ENCODE assay signal across 26 cellular contexts in the genomic region with DNA sequence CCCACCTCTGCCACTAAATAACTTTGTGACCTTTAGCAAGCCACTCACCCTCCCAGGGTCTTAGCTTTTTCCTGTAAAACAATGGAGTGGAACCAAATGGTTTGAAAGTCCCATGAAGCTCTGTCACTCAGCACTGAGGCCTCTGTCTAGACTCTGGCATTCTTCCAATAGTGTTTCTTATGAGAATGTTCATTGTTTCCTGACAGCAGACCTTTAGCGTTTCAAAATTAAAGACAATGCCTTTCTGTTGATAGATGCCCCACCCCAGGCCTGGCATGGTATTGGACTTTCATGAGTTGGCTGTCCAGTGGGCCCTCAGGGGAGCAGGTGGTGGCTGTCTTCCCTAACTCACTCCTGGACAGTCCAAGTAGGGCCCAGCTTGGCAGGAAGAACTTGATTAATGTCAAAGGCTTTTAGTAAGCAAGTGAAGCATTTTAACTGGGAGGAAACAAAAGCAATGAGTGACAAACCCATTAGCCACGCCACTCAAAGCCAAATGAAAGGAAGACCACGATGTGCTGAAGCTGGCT.
A peak's percentile ranks its signal among the peaks of the same experiment; 100 is the strongest.
DNase-seq lines count a peak whose midpoint lies in the region; ATAC-seq, FAIRE-seq and TF ChIP-seq lines count a peak whose summit lies in the region.
"Had no signal": no experiment of that assay in that cellular context is flagged by ENCODE, and none has a peak within 500 bp of the region (broad histone marks: within the 10 kb centered on the region; RNA-seq: fewer than 3 reads in every experiment).

No MANE protein-coding gene starts in this region.

- H3K27me3 Mint-ChIP-seq in endodermal cell (ENCODE audit: insufficient read depth) (peaks cover 11% of the 10 kb centered on the region), Calu3 (ENCODE audit: unreplicated experiment) (peaks cover 8% of the 10 kb centered on the region), immature natural killer cell (ENCODE audit: low read depth in 3 of 3) (peaks cover 0 to 10% (median 8%) of the 10 kb centered on the region in 3 donors)

- H3K79me2 ChIP-seq in HepG2 (ENCODE audit: insufficient read depth, low read length): no peaks in the 10 kb centered on the region

- POLR2A ChIA-PET in HepG2 (lab: Yijun Ruan, JAX): no interaction called here

- no peak for TF ChIP-seq RAD21 in HepG2 (CRISPR knock-in tag; IDR thresholded peaks at IDR 0.05)

- CTCF ChIA-PET in Calu3 (lab: Charles Lee) (no interaction called here), HepG2 (lab: Yijun Ruan, JAX; ENCODE audit: low intra/inter-chr PET ratio, low total read pairs) (no interaction called here)

- H3K36me3 Mint-ChIP-seq in endodermal cell (ENCODE audit: low read depth) (peaks cover 6% of the 10 kb centered on the region), Calu3 (ENCODE audit: insufficient read depth, unreplicated experiment) (no peaks in the 10 kb centered on the region), immature natural killer cell (no peaks in the 10 kb centered on the region)
- H3K36me3 Mint-ChIP-seq: CD14-positive monocyte had no signal

- no peak overlapping the region for H2AFZ ChIP-seq in HepG2 (ENCODE audit: low read length)
- H2AFZ ChIP-seq: GM23338 had no signal

- DNase-seq in Ammon's horn (ENCODE audit: low spot score): peak; percentile 20
- DNase-seq in NCI-H345 (lab: John Stamatoyannopoulos, UW): peak; percentile 70
- DNase-seq in endodermal cell: no peak
- peak; percentile 64 for DNase-seq in medulla oblongata (ENCODE audit: extremely low spot score)
- no peak for DNase-seq in Calu3
- no peak for DNase-seq in HepG2 (ENCODE audit: low spot score)
- no peak for DNase-seq in immature natural killer cell
- DNase-seq: DMS 273 treated with DMSO at 0.1 percent for 48 hours; MG63; NCI-H1048; NCI-H1436; NCI-H187 treated with DMSO at 0.1 percent for 48 hours; NCI-H2171; NCI-H446 treated with DMSO at 0.1 percent for 48 hours; NCI-H526 treated with DMSO at 0.1 percent for 48 hours; NK-92 treated with Interleukin-12 subunit alpha and Interleukin-12 subunit beta, amount 100 ng/mL, for 24 hours; SHP77 treated with DMSO at 0.1 percent for 48 hours; SK-N-SH had no signal

- FAIRE-seq in HepG2 (lab: Jason Lieb, UNC): no peak
- FAIRE-seq: A204.1, GM12892, K562 had no signal

- TF ChIP-seq POLR2A in HepG2 (IDR thresholded peaks at IDR 0.05; ENCODE audit: insufficient read depth in 1 of 2, low read depth in 2 of 2, low read length in 2 of 2): no peak

- H3K27me3 ChIP-seq in endodermal cell (ENCODE audit: control insufficient read depth, insufficient read depth, low read length, poor library complexity, severe bottlenecking): no peaks in the 10 kb centered on the region
- H3K27me3 ChIP-seq in HepG2 (ENCODE audit: control insufficient read depth in 1 of 2, insufficient read depth in 2 of 2, low read length in 2 of 2): no peaks in the 10 kb centered on the region; a peak in 1 of 5 replicates
- H3K27me3 ChIP-seq: MG63 had no signal

- peak overlapping the region; percentile 86 for H3K27ac ChIP-seq in endodermal cell (ENCODE audit: low read depth, low read length)
- no peak overlapping the region for H3K27ac ChIP-seq in HepG2 (ENCODE audit: extremely low read length, insufficient read depth, low read length)
- H3K27ac ChIP-seq: RWPE1 had no signal

- intact Hi-C loops in Calu3 (cut with micrococcal nuclease; ENCODE audit: unreplicated experiment): no loop called here
- intact Hi-C loops in HepG2 (cut with micrococcal nuclease; ENCODE audit: unreplicated experiment): no loop called here

- H3K27ac Mint-ChIP-seq in endodermal cell: no peak overlapping the region
- no peak overlapping the region for H3K27ac Mint-ChIP-seq in Calu3 (ENCODE audit: unreplicated experiment)
- H3K27ac Mint-ChIP-seq in immature natural killer cell: no peak overlapping the region
- H3K27ac Mint-ChIP-seq: B cell, CD14-positive monocyte, GM23338 had no signal

- ATAC-seq in HepG2: no peak
- ATAC-seq: GM23338, K562 had no signal

- H3K4me3 ChIP-seq in endodermal cell (ENCODE audit: low read length) (no peak overlapping the region), HepG2 (replicated peaks in 1 of 3; ENCODE audit: insufficient read depth in 1 of 3, low read depth in 2 of 3, low read length in 3 of 3) (no peak overlapping the region)
- H3K4me3 ChIP-seq: GM23338, HAP-1, K562, MG63 had no signal

- H3K4me2 ChIP-seq in HepG2 (ENCODE audit: low read depth, low read length): no peak overlapping the region
- H3K4me2 ChIP-seq: GM23338, SK-N-SH had no signal

- no TSS peak for BruUV-seq in Calu3 (replicated peaks; lab: Mats Ljungman, UMichigan)
- BruUV-seq in HepG2 (replicated peaks; lab: Mats Ljungman, UMichigan): no TSS peak

- in situ Hi-C loops in HepG2 (cut with HindIII; ENCODE audit: extremely low pct_ligation_motif_present, low pct_unique_long_range_greater_than_20kb): no loop called here

- H3K4me1 ChIP-seq in endodermal cell (ENCODE audit: control insufficient read depth, insufficient read depth, low read length): no peaks in the 10 kb centered on the region
- H3K4me1 ChIP-seq in HepG2 (ENCODE audit: insufficient read depth, low read length): no peaks in the 10 kb centered on the region
- H3K4me1 ChIP-seq: HAP-1 had no signal

- TF ChIP-seq CTCF in endodermal cell (conservative IDR thresholded peaks at IDR 0.05) (no peak), Calu3 (IDR thresholded peaks at IDR 0.05; ENCODE audit: unreplicated experiment) (no peak), HepG2 (CRISPR knock-in tag; IDR thresholded peaks at IDR 0.05) (no peak)

- H3K9ac ChIP-seq in endodermal cell (ENCODE audit: extremely low read depth, low read length, poor library complexity, severe bottlenecking): no peak overlapping the region
- H3K9ac ChIP-seq in HepG2 (ENCODE audit: insufficient read depth, low read depth, low read length): no peak overlapping the region
- H3K9ac ChIP-seq: SK-N-SH had no signal

- WGBS in endodermal cell (ENCODE audit: insufficient coverage in 1 of 2, insufficient read length in 1 of 2), 2 experiments: 43 to 57% methylated on average over 3 of the region's 3 CpGs
- 17% methylated on average over 3 of the region's 3 CpGs for WGBS in HepG2 (ENCODE audit: low lambda C conversion rate)

- H3K9me3 Mint-ChIP-seq in endodermal cell: peaks cover 12% of the 10 kb centered on the region
- H3K9me3 Mint-ChIP-seq in Calu3 (ENCODE audit: low read depth, unreplicated experiment): peaks cover 6% of the 10 kb centered on the region
- no peaks in the 10 kb centered on the region for H3K9me3 Mint-ChIP-seq in immature natural killer cell

- H3K9me3 ChIP-seq in endodermal cell (ENCODE audit: control insufficient read depth, low read length) (peaks cover 6% of the 10 kb centered on the region), HepG2 (ENCODE audit: low read length) (peaks cover 11% of the 10 kb centered on the region; the same call in 1 of the 2 replicates)
- H3K9me3 ChIP-seq: HAP-1, MG63, SK-N-SH had no signal

- H4K20me1 ChIP-seq in HepG2 (ENCODE audit: insufficient read depth, low read length): no peaks in the 10 kb centered on the region

- H3K36me3 ChIP-seq in endodermal cell (ENCODE audit: control insufficient read depth, insufficient read depth, low read length): no peaks in the 10 kb centered on the region
- no peaks in the 10 kb centered on the region for H3K36me3 ChIP-seq in HepG2 (replicated peaks in 1 of 2; ENCODE audit: control insufficient read depth in 1 of 2, insufficient read depth in 2 of 2, low read length in 2 of 2)
- H3K36me3 ChIP-seq: HAP-1, MG63 had no signal

- no peak for TF ChIP-seq EP300 in HepG2 (IDR thresholded peaks at IDR 0.05; ENCODE audit: low read depth in 2 of 2, low read length in 2 of 2)
- TF ChIP-seq EP300 in HepG2 (CRISPR knock-in tag; IDR thresholded peaks at IDR 0.05; ENCODE audit: borderline replicate concordance): no peak

- peaks cover 8% of the 10 kb centered on the region for H3K4me1 Mint-ChIP-seq in endodermal cell
- H3K4me1 Mint-ChIP-seq in Calu3 (ENCODE audit: low read depth, unreplicated experiment): no peaks in the 10 kb centered on the region
- H3K4me1 Mint-ChIP-seq in immature natural killer cell: no peaks in the 10 kb centered on the region
- H3K4me1 Mint-ChIP-seq: B cell, CD14-positive monocyte, GM23338 had no signal

- H3K4me3 Mint-ChIP-seq in endodermal cell (no peak overlapping the region), Calu3 (ENCODE audit: low read depth, unreplicated experiment) (no peak overlapping the region), immature natural killer cell (no peak overlapping the region)
- H3K4me3 Mint-ChIP-seq: B cell, CD14-positive monocyte, GM23338 had no signal

TF ChIP-seq in HepG2, 621 proteins besides CTCF, POLR2A, EP300 and RAD21 (continues in another document):
- TF ChIP-seq, protein P1, sequence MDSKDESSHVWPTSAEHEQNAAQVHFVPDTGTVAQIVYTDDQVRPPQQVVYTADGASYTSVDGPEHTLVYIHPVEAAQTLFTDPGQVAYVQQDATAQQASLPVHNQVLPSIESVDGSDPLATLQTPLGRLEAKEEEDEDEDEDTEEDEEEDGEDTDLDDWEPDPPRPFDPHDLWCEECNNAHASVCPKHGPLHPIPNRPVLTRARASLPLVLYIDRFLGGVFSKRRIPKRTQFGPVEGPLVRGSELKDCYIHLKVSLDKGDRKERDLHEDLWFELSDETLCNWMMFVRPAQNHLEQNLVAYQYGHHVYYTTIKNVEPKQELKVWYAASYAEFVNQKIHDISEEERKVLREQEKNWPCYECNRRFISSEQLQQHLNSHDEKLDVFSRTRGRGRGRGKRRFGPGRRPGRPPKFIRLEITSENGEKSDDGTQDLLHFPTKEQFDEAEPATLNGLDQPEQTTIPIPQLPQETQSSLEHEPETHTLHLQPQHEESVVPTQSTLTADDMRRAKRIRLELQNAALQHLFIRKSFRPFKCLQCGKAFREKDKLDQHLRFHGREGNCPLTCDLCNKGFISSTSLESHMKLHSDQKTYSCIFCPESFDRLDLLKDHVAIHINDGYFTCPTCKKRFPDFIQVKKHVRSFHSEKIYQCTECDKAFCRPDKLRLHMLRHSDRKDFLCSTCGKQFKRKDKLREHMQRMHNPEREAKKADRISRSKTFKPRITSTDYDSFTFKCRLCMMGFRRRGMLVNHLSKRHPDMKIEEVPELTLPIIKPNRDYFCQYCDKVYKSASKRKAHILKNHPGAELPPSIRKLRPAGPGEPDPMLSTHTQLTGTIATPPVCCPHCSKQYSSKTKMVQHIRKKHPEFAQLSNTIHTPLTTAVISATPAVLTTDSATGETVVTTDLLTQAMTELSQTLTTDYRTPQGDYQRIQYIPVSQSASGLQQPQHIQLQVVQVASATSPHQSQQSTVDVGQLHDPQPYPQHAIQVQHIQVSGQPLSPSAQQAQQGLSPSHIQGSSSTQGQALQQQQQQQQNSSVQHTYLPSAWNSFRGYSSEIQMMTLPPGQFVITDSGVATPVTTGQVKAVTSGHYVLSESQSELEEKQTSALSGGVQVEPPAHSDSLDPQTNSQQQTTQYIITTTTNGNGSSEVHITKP (CRISPR knock-in tag; IDR thresholded peaks at IDR 0.05; ENCODE audit: low read depth): no peak
- TF ChIP-seq PAF1 (CRISPR knock-in tag; IDR thresholded peaks at IDR 0.05): no peak
- no peak for TF ChIP-seq NR1H2 (CRISPR knock-in tag; IDR thresholded peaks at IDR 0.05; ENCODE audit: borderline replicate concordance, low read depth)

Comparison
In these comparisons a context has a peak if more than half of its experiments do, and no peak if none do; other contexts are left out.
1. DNase-seq: peak in Ammon's horn (single experiment), NCI-H345 (single experiment) and medulla oblongata (single experiment); none in endodermal cell (single experiment), Calu3 (single experiment), HepG2 (single experiment) and immature natural killer cell (0 of 3).